22 cellular contexts compared by ENCODE assay signal in genomic region chr5:531749-532315, GRCh38.
"Had no signal": no experiment of that assay in that cellular context is flagged by ENCODE, and none has a peak within 500 bp of the region (broad histone marks: within the 10 kb centered on the region; RNA-seq: fewer than 3 reads in every experiment).

No MANE protein-coding gene starts in this region.

- H3K27ac ChIP-seq: body of pancreas, cardiac muscle cell, neutrophil, ovary, psoas muscle, testis, upper lobe of left lung had no signal

- H3K36me3 ChIP-seq: cardiac muscle cell, neutrophil, ovary, upper lobe of left lung had no signal

- H3K9me3 Mint-ChIP-seq: activated naive CD4-positive, alpha-beta T cell treated with anti-CD3 and anti-CD28 coated beads, Interleukin-2, amount 50 U/mL, for 24 hours; natural killer cell treated with Interleukin-12 subunit alpha and Interleukin-12 subunit beta and Interleukin-15 and Interleukin-18, amount 100 ng/mL, for 72 hours; T-helper 1 cell treated with Interleukin-12 subunit alpha and Interleukin-12 subunit beta and Interleukin-4 antibody, amounts not matched to agents 30 μg/mL and 1 μg/mL, for 36 hours had no signal

- H3K27ac Mint-ChIP-seq: activated naive CD4-positive, alpha-beta T cell treated with anti-CD3 and anti-CD28 coated beads, Interleukin-2, amount 50 U/mL, for 24 hours; natural killer cell treated with Interleukin-12 subunit alpha and Interleukin-12 subunit beta and Interleukin-15 and Interleukin-18, amount 100 ng/mL, for 72 hours; T-helper 1 cell treated with Interleukin-12 subunit alpha and Interleukin-12 subunit beta and Interleukin-4 antibody, amounts not matched to agents 30 μg/mL and 1 μg/mL, for 36 hours had no signal

- DNase-seq: activated CD4-positive, alpha-beta T cell treated with anti-CD3 and anti-CD28 coated beads, Interleukin-2, amount 50 U/mL, for 1 hour; activated CD4-positive, CD25-positive, alpha-beta regulatory T cell; activated gamma-delta T cell treated with Interleukin-2 at 50 U/mL for 16 hours; activated T-cell treated with anti-CD3 and anti-CD28 coated beads, Interleukin-2, amount 50 U/mL, for 1 hour; anterior cingulate cortex; effector CD8-positive, alpha-beta T cell; erythroblast; foreskin fibroblast; small intestine; stimulated activated naive CD4-positive, alpha-beta T cell; T1000; testis had no signal

- ATAC-seq: left lobe of liver; natural killer cell treated with Interleukin-12 subunit alpha and Interleukin-12 subunit beta and Interleukin-15 and Interleukin-18, amount 100 ng/mL, for 72 hours; psoas muscle had no signal

- H3K9me3 ChIP-seq: body of pancreas, neutrophil, ovary, psoas muscle, testis, upper lobe of left lung had no signal

- H3K4me1 ChIP-seq: psoas muscle, testis had no signal

- H3K4me3 ChIP-seq: body of pancreas, cardiac muscle cell, ovary, psoas muscle, testis, upper lobe of left lung had no signal

- H3K27me3 ChIP-seq: ovary, testis had no signal

- H3K4me3 Mint-ChIP-seq: activated naive CD4-positive, alpha-beta T cell treated with anti-CD3 and anti-CD28 coated beads, Interleukin-2, amount 50 U/mL, for 24 hours; natural killer cell treated with Interleukin-12 subunit alpha and Interleukin-12 subunit beta and Interleukin-15 and Interleukin-18, amount 100 ng/mL, for 72 hours; T-helper 1 cell treated with Interleukin-12 subunit alpha and Interleukin-12 subunit beta and Interleukin-4 antibody, amounts not matched to agents 30 μg/mL and 1 μg/mL, for 36 hours had no signal

- H3K36me3 Mint-ChIP-seq: activated naive CD4-positive, alpha-beta T cell treated with anti-CD3 and anti-CD28 coated beads, Interleukin-2, amount 50 U/mL, for 24 hours; natural killer cell treated with Interleukin-12 subunit alpha and Interleukin-12 subunit beta and Interleukin-15 and Interleukin-18, amount 100 ng/mL, for 72 hours had no signal
